Comparison of ENCODE assay signal across 11 cellular contexts in the genomic region with DNA sequence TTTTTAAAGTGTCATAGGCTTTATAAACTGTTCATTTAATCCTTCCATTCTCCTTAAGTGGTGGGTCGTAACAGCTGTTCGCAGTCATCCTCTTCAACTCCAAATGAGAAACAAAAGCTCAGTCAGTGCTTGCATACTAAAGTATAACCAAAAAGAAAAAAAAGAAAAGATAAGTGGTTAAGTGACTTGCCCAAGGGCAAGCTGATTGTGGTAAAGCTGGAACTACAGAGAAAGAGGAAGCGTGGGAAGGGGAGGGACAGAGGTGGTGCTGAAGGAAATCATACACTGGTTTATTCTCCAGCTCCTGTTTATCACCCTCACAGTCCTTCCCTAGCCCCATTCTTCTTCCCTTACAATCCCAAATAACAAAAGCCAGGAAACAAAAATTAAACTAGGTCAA. TPM values are rescaled to one million over a fixed set of nuclear protein-coding genes. Genes with fewer than 3 reads are reported as not detected.
DNase-seq lines count a peak whose midpoint lies in the region; ATAC-seq and TF ChIP-seq lines count a peak whose summit lies in the region.
"Had no signal": no experiment of that assay in that cellular context is flagged by ENCODE, and none has a peak within 500 bp of the region (broad histone marks: within the 10 kb centered on the region; RNA-seq: fewer than 3 reads in every experiment).

No MANE protein-coding gene starts in this region.

- H3K9me3 Mint-ChIP-seq in activated naive CD4-positive, alpha-beta T cell treated with anti-CD3 and anti-CD28 coated beads for 36 hours = no peaks in the 10 kb centered on the region
- H3K9me3 Mint-ChIP-seq: CD4-positive, alpha-beta memory T cell had no signal

- no peak overlapping the region for H4K91ac ChIP-seq in trophoblast cell (ENCODE audit: low read depth, low read length)

- H2AK5ac ChIP-seq in trophoblast cell (ENCODE audit: low read length) = no peak overlapping the region

- ATAC-seq in GM18520 (IDR thresholded peaks at IDR 0.05; ENCODE audit: unreplicated experiment) = no peak
- no peak for ATAC-seq in HG02970 (IDR thresholded peaks at IDR 0.05; ENCODE audit: low FRiP score, unreplicated experiment)

- intact Hi-C loops in activated naive CD4-positive, alpha-beta T cell treated with anti-CD3 and anti-CD28 coated beads for 36 hours (cut with micrococcal nuclease) = no loop called here

- H3K9me3 ChIP-seq in trophoblast cell (ENCODE audit: insufficient read depth, low read depth, low read length) = no peaks in the 10 kb centered on the region

- H3K4me1 Mint-ChIP-seq in activated naive CD4-positive, alpha-beta T cell treated with anti-CD3 and anti-CD28 coated beads for 36 hours (ENCODE audit: low read depth) = peaks cover 29% of the 10 kb centered on the region

- H4K8ac ChIP-seq in trophoblast cell (ENCODE audit: low read depth, low read length) = no peak overlapping the region

- peaks cover 13% of the 10 kb centered on the region for H3K36me3 Mint-ChIP-seq in activated naive CD4-positive, alpha-beta T cell treated with anti-CD3 and anti-CD28 coated beads for 36 hours (ENCODE audit: low read depth)

- H3K18ac ChIP-seq in trophoblast cell (ENCODE audit: low read length) = no peak overlapping the region

- no peak overlapping the region for H3K27ac ChIP-seq in trophoblast cell (ENCODE audit: low read depth, low read length)

- H2BK12ac ChIP-seq in trophoblast cell (ENCODE audit: low read length) = no peak overlapping the region

- no peaks in the 10 kb centered on the region for H3K79me1 ChIP-seq in trophoblast cell (ENCODE audit: low read length)

- no peaks in the 10 kb centered on the region for H3K36me3 ChIP-seq in trophoblast cell (ENCODE audit: control insufficient read depth in 1 of 2, insufficient read depth in 2 of 2, low read length in 2 of 2)

- no peak overlapping the region for H3K14ac ChIP-seq in trophoblast cell (ENCODE audit: low read length)

- CTCF ChIA-PET in activated naive CD4-positive, alpha-beta T cell treated with anti-CD3 and anti-CD28 coated beads for 36 hours (lab: Charles Lee) = interaction anchor here (1.3 to 1.5 kb wide), 2 partner anchors 10 to 27 kb away, joined by 4 to 8 read pairs; no protein-coding TSS in a partner anchor

- peak; percentile 12 for DNase-seq in activated naive CD4-positive, alpha-beta T cell treated with anti-CD3 and anti-CD28 coated beads for 36 hours
- no peak for DNase-seq in activated naive CD4-positive, alpha-beta T cell treated with Interleukin-2 at 50 U/mL for 16 hours
- DNase-seq in NCI-H226 (peak; percentile 76), astrocyte of the spinal cord (ENCODE audit: low read depth, low spot score) (peak; percentile 6), trophoblast cell (peak; percentile 62 to 75), putamen (ENCODE audit: low spot score) (no peak)
- DNase-seq: activated T-cell treated with anti-CD3 and anti-CD28 coated beads, Interleukin-2, amount 50 U/mL, for 48 hours; GOT3 had no signal

- no peak overlapping the region for H3K4ac ChIP-seq in trophoblast cell (ENCODE audit: low read depth, low read length)

- H3K4me3 ChIP-seq in astrocyte of the spinal cord (ENCODE audit: low read depth, low read length) (no peak overlapping the region), trophoblast cell (ENCODE audit: low read depth, low read length) (no peak overlapping the region)

- no peak overlapping the region for H2BK120ac ChIP-seq in trophoblast cell (ENCODE audit: insufficient read depth, low read length, poor library complexity)

- no peak overlapping the region for H3K4me2 ChIP-seq in trophoblast cell (ENCODE audit: low read length)

- WGBS in trophoblast cell (ENCODE audit: extremely low coverage, insufficient coverage, insufficient read length) = no CpG with 5 or more reads among the region's 3 CpGs

- no peak overlapping the region for H4K12ac ChIP-seq in trophoblast cell (ENCODE audit: low read depth, low read length)

- no peak overlapping the region for H2AFZ ChIP-seq in trophoblast cell (ENCODE audit: insufficient read depth, low read length, poor library complexity)

- H2BK5ac ChIP-seq in trophoblast cell (ENCODE audit: low read depth, low read length, poor library complexity) = no peak overlapping the region

- no peaks in the 10 kb centered on the region for H3K27me3 ChIP-seq in trophoblast cell (ENCODE audit: insufficient read depth, low read length)

- TF ChIP-seq CTCF in astrocyte of the spinal cord (IDR thresholded peaks at IDR 0.05; ENCODE audit: low read depth, low read length) = no peak

- no peak overlapping the region for H3K9ac ChIP-seq in trophoblast cell (ENCODE audit: low read length)

- no peaks in the 10 kb centered on the region for H3K27me3 Mint-ChIP-seq in activated naive CD4-positive, alpha-beta T cell treated with anti-CD3 and anti-CD28 coated beads for 36 hours (ENCODE audit: low read depth)
- H3K27me3 Mint-ChIP-seq: CD4-positive, alpha-beta memory T cell had no signal

- H3K23ac ChIP-seq in trophoblast cell (ENCODE audit: low read length) = no peak overlapping the region

- no peak overlapping the region for H3K27ac Mint-ChIP-seq in activated naive CD4-positive, alpha-beta T cell treated with anti-CD3 and anti-CD28 coated beads for 36 hours

- in situ Hi-C loops in astrocyte of the spinal cord (cut with HindIII; ENCODE audit: low sequenced_read_pairs) = no loop called here

- H3K4me3 Mint-ChIP-seq in activated naive CD4-positive, alpha-beta T cell treated with anti-CD3 and anti-CD28 coated beads for 36 hours = no peak overlapping the region

- H3K4me1 ChIP-seq in trophoblast cell (ENCODE audit: control insufficient read depth in 1 of 2, insufficient read depth in 2 of 2, low read length in 2 of 2) = peaks cover 0 to 13% of the 10 kb centered on the region in 2 experiments

- H3K79me2 ChIP-seq in trophoblast cell (ENCODE audit: control insufficient read depth, insufficient read depth, low read length, poor library complexity) = no peaks in the 10 kb centered on the region

RNA-seq across cellular contexts. Expression of a gene that starts 29.6 kb away (rescaled TPM):
- 10 to 100 TPM; 30.8 to 31.2 TPM for total RNA-seq in activated naive CD4-positive, alpha-beta T cell treated with anti-CD3 and anti-CD28 coated beads for 36 hours
- 13.3 and 13.9 TPM in 2 replicates for polyA plus RNA-seq in trophoblast cell (2013)

RNA-seq across cellular contexts. Expression of a gene that starts 48.6 kb away (rescaled TPM):
- total RNA-seq in activated naive CD4-positive, alpha-beta T cell treated with anti-CD3 and anti-CD28 coated beads for 36 hours = 10 to 100 TPM; 43.2 to 43.4 TPM
- polyA plus RNA-seq in trophoblast cell (2013) = 16.6 and 18.0 TPM in 2 replicates

Comparison
In these comparisons a context has a peak if more than half of its experiments do, and no peak if none do; other contexts are left out.
1. DNase-seq: peak in activated naive CD4-positive, alpha-beta T cell treated with anti-CD3 and anti-CD28 coated beads for 36 hours (single experiment), NCI-H226 (single experiment), astrocyte of the spinal cord (single experiment) and trophoblast cell (2 of 2); none in activated naive CD4-positive, alpha-beta T cell treated with Interleukin-2 at 50 U/mL for 16 hours (single experiment) and putamen (single experiment).